ENCODE assay signal across 8 cellular contexts in genomic region chr15:74543583-74543982, GRCh38. TPM values are rescaled to one million over a fixed set of nuclear protein-coding genes. Genes with fewer than 3 reads are reported as not detected.
DNase-seq lines count a peak whose midpoint lies in the region; ATAC-seq and TF ChIP-seq lines count a peak whose summit lies in the region.

No MANE protein-coding gene starts in this region.

- peaks cover 41% of the 10 kb centered on the region for H4K20me1 ChIP-seq in DND-41 (ENCODE audit: insufficient read depth, low read length)

- peaks cover 56 to 65% (median 57%) of the 10 kb centered on the region in 3 donors for H3K4me1 Mint-ChIP-seq in naive B cell

- TF ChIP-seq CTCF in DND-41 (IDR thresholded peaks at IDR 0.05; ENCODE audit: borderline replicate concordance, extremely low read depth, low read length, poor library complexity, severe bottlenecking) (no peak), NB4 (IDR thresholded peaks at IDR 0.05; ENCODE audit: low read depth, low read length) (peak; percentile 23)

- H3K4me2 ChIP-seq in DND-41 (ENCODE audit: insufficient read depth, low read length): no peak overlapping the region

- H3K36me3 ChIP-seq in DND-41 (ENCODE audit: insufficient read depth, low read length): peaks cover 4% of the 10 kb centered on the region; the same call in 1 of the 2 replicates

- peaks cover 72% of the 10 kb centered on the region for H3K4me1 ChIP-seq in DND-41 (ENCODE audit: insufficient read depth, low read length)

- H3K4me3 ChIP-seq in DND-41 (ENCODE audit: low read depth in 1 of 2, low read length in 2 of 2): no peak overlapping the region
- no peak overlapping the region for H3K4me3 ChIP-seq in NB4 (ENCODE audit: low read depth, low read length)

- no peaks in the 10 kb centered on the region for H3K9me3 ChIP-seq in DND-41 (ENCODE audit: insufficient read depth, low read length, severe bottlenecking)

- H3K9ac ChIP-seq in DND-41 (ENCODE audit: low read depth, low read length): no peak overlapping the region

- peak overlapping the region in 3 of 6 donors; percentile 7 to 84 (median 69) for H3K27ac Mint-ChIP-seq in naive B cell

- DNase-seq in DND-41 (peak; percentile 16), NB4 (ENCODE audit: low read depth) (peak; percentile 21), naive B cell (no peak), hepatic stellate cell (ENCODE audit: low spot score) (no peak), hippocampal formation (lab: John Stamatoyannopoulos, UW) (no peak)
- peak; percentile 16 for DNase-seq in activated effector memory CD4-positive, alpha-beta T cell treated with Interleukin-2 at 50 U/mL for 16 hours

- H3K27me3 Mint-ChIP-seq in naive B cell: no peaks in the 10 kb centered on the region

- no peak overlapping the region for H2AFZ ChIP-seq in DND-41 (ENCODE audit: low read depth, low read length)

- no peaks in the 10 kb centered on the region for H3K27me3 ChIP-seq in DND-41 (ENCODE audit: insufficient read depth, low read length, poor library complexity)

- peaks cover 23% of the 10 kb centered on the region for H3K79me2 ChIP-seq in DND-41 (ENCODE audit: insufficient read depth, low read length)

- no peak for TF ChIP-seq POLR2A in NB4 (IDR thresholded peaks at IDR 0.05; ENCODE audit: extremely low read depth, insufficient read length)

- peaks cover 0 to 2% of the 10 kb centered on the region in 2 donors for H3K36me3 Mint-ChIP-seq in naive B cell

- ATAC-seq in DND-41 (ENCODE audit: insufficient read depth, low read depth): no peak
- ATAC-seq in naive B cell (ENCODE audit: low read depth in 2 of 2): no peak
- ATAC-seq in HG02759 (IDR thresholded peaks at IDR 0.05; ENCODE audit: unreplicated experiment): no peak
- ATAC-seq in HG02938 (IDR thresholded peaks at IDR 0.05; ENCODE audit: unreplicated experiment): no peak

- no peak overlapping the region for H3K27ac ChIP-seq in DND-41 (ENCODE audit: low read length)

- H3K9me3 Mint-ChIP-seq in naive B cell: no peaks in the 10 kb centered on the region

- peak overlapping the region in 7 of 8 donors; percentile 2 to 96 (median 54) for H3K4me3 Mint-ChIP-seq in naive B cell

RNA-seq across cellular contexts. Expression of gene ARID3B, which starts 2.6 kb away (rescaled TPM):
- 10 to 100 TPM in 1 of 6 donors, 1 to 10 TPM in 5; 3.0 to 13.6 (median 5.4) TPM for polyA plus RNA-seq in naive B cell (ENCODE audit: low read depth in 6 of 6)

Comparison
In these comparisons a context has a peak if more than half of its experiments do, and no peak if none do; other contexts are left out.
1. DNase-seq: peak in DND-41 (single experiment), NB4 (single experiment) and activated effector memory CD4-positive, alpha-beta T cell treated with Interleukin-2 at 50 U/mL for 16 hours (single experiment); none in naive B cell (single experiment), hepatic stellate cell (single experiment) and hippocampal formation (0 of 2).